In genomic region chr7:69586315-69586714, GRCh38 we compare ENCODE assay signal across 29 cellular contexts.
"Had no signal": no experiment of that assay in that cellular context is flagged by ENCODE, and none has a peak within 500 bp of the region (broad histone marks: within the 10 kb centered on the region; RNA-seq: fewer than 3 reads in every experiment).

No MANE protein-coding gene starts in this region.

- H3K4me3 Mint-ChIP-seq: dendritic cell treated with granulocyte-macrophage colony-stimulating factor and Interleukin-4, amounts not matched to agents 40 ng/mL and 50 ng/mL, for 4 days; effector memory CD8-positive, alpha-beta T cell; endodermal cell had no signal

- ATAC-seq: effector memory CD8-positive, alpha-beta T cell; esophagus mucosa; foreskin keratinocyte; gastrocnemius medialis; gastroesophageal sphincter; heart left ventricle; heart right ventricle had no signal

- DNase-seq: colonic mucosa; cortex of kidney; dermis blood vessel endothelial cell; dorsolateral prefrontal cortex; effector CD4-positive, alpha-beta T cell; effector CD8-positive, alpha-beta T cell; effector memory CD4-positive, alpha-beta T cell; effector memory CD8-positive, alpha-beta T cell; endodermal cell; erythroblast; esophagus squamous epithelium; foreskin fibroblast; foreskin keratinocyte; foreskin melanocyte; gastrocnemius medialis; glutamatergic neuron; head of caudate nucleus; heart left ventricle; heart right ventricle had no signal

- H3K27me3 Mint-ChIP-seq: dendritic cell treated with granulocyte-macrophage colony-stimulating factor and Interleukin-4, amounts not matched to agents 40 ng/mL and 50 ng/mL, for 4 days had no signal

- H3K9me3 Mint-ChIP-seq: dendritic cell treated with granulocyte-macrophage colony-stimulating factor and Interleukin-4, amounts not matched to agents 40 ng/mL and 50 ng/mL, for 4 days; effector memory CD8-positive, alpha-beta T cell; endodermal cell had no signal

- H3K27ac Mint-ChIP-seq: dendritic cell treated with granulocyte-macrophage colony-stimulating factor and Interleukin-4, amounts not matched to agents 40 ng/mL and 50 ng/mL, for 4 days; effector memory CD8-positive, alpha-beta T cell; endodermal cell had no signal

- H3K36me3 ChIP-seq: colonic mucosa, esophagus muscularis mucosa, esophagus squamous epithelium, gastrocnemius medialis, gastroesophageal sphincter, heart left ventricle, heart right ventricle had no signal

- H3K4me3 ChIP-seq: colonic mucosa, coronary artery, dorsolateral prefrontal cortex, esophagus muscularis mucosa, esophagus squamous epithelium, gastrocnemius medialis, gastroesophageal sphincter, heart left ventricle, heart right ventricle had no signal

- H3K27ac ChIP-seq: colonic mucosa, coronary artery, epithelial cell of prostate, esophagus muscularis mucosa, esophagus squamous epithelium, foreskin keratinocyte, gastrocnemius medialis, gastroesophageal sphincter, heart left ventricle, heart right ventricle had no signal

- H3K9me3 ChIP-seq: colonic mucosa, esophagus muscularis mucosa, esophagus squamous epithelium, gastrocnemius medialis, gastroesophageal sphincter had no signal

- H3K4me1 ChIP-seq: colonic mucosa, esophagus muscularis mucosa, esophagus squamous epithelium, foreskin keratinocyte, gastroesophageal sphincter, heart left ventricle, heart right ventricle had no signal

- FAIRE-seq: colon, endometrium, endothelial cell of umbilical vein, frontal cortex had no signal

- H3K27me3 ChIP-seq: colonic mucosa, dorsolateral prefrontal cortex, esophagus muscularis mucosa, esophagus squamous epithelium, gastrocnemius medialis, gastroesophageal sphincter had no signal
